8 cellular contexts compared by ENCODE assay signal in the genomic region with DNA sequence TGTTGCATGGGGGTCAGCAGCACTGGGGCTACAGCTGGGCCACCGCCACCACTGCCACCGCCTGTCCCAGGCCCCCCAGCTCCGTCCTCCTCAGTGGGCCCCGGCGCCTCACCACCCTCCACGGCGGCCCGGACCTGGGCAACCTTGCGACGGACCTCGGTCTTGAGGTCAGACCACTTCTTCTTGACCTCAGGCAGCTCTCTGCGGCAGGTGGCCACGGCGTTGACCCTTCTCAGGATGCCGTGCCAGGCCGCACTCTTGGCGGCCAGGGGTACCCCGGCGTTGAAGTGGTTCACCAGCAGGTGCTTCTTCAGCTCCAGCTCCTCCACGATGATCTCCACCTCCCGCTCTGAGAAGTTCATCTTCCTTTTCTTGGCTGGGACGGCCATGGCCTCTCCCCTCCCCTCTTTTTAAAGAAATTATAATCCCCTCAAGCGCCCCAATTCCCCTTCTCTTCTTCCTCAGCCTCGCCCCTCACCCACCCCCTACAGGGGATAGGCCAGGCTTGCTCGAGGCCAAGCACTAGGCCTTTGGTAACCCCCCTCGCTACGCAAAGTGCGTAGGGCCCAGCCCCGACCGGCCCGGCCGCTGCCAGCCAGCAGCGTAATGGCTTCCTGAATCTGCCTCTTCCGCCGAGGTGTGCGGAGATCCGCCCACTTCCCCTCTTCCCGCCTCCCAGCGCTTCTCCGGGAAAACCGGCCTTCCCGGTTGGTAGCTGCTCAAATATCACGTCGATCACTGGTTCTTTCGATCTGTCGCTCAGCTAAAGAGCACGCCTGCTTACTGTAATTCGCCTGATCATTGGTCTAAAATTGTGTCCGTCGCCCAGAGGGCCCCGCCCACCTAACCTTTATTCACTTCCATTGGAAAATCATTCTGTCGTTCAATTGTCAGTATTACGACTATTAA.
A peak's percentile ranks its signal among the peaks of the same experiment; 100 is the strongest.
DNase-seq lines count a peak whose midpoint lies in the region; ATAC-seq and TF ChIP-seq lines count a peak whose summit lies in the region.

A gene with protein sequence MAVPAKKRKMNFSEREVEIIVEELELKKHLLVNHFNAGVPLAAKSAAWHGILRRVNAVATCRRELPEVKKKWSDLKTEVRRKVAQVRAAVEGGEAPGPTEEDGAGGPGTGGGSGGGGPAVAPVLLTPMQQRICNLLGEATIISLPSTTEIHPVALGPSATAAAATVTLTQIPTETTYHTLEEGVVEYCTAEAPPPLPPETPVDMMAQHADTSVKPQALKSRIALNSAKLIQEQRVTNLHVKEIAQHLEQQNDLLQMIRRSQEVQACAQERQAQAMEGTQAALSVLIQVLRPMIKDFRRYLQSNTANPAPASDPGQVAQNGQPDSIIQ (minus strand): TSS at position 608 of the 909 bp plus-strand sequence. CDS start 219 bp downstream, at position 389.

- peak within 1 kb of the TSS; percentile 74 for H3K4me3 ChIP-seq in AG09309 (ENCODE audit: control insufficient read depth, low read depth, low read length)

- peak; percentile 99 for DNase-seq in AG09309 (ENCODE audit: low read depth)
- peak; percentile 92 to 97 for DNase-seq in NCI-H446 (lab: John Stamatoyannopoulos, UW)
- DNase-seq in cerebellar cortex (ENCODE audit: low spot score) = peak; percentile 100
- DNase-seq in islet precursor cell = peak; percentile 99
- peak; percentile 93 to 97 (median 94) for DNase-seq in stimulated activated CD4-positive, alpha-beta T cell treated with anti-CD3 and anti-CD28 coated beads, Interleukin-12 subunit alpha, Interleukin-12 subunit beta, amount 100 ng/mL, for 48 hours (ENCODE audit: low read depth in 2 of 3, low spot score in 1 of 3)

- TF ChIP-seq CTCF in AG09309 (IDR thresholded peaks at IDR 0.05; ENCODE audit: control insufficient read depth, insufficient read depth, low read depth, low read length, missing control alignments) = no peak

- ATAC-seq in GM19025 (IDR thresholded peaks at IDR 0.05; ENCODE audit: low read depth, unreplicated experiment) = peak; percentile 56
- ATAC-seq in HG03342 (IDR thresholded peaks at IDR 0.05; ENCODE audit: unreplicated experiment) = peak; percentile 51
- ATAC-seq in activated CD4-positive, CD25-positive, alpha-beta regulatory T cell treated with anti-CD3 and anti-CD28 coated beads, Interleukin-2, amount 50 U/mL, for 24 hours = peak; percentile 76 to 80

Comparison
In these comparisons a context has a peak if more than half of its experiments do, and no peak if none do; other contexts are left out.
1. Peak in every context shown above with its lines: DNase-seq, ATAC-seq and H3K4me3 ChIP-seq.